In genomic region chr20:32443386-32443974, GRCh38 we compare ENCODE assay signal across 16 cellular contexts.
DNase-seq lines count a peak whose midpoint lies in the region; ATAC-seq and TF ChIP-seq lines count a peak whose summit lies in the region.
"Had no signal": no experiment of that assay in that cellular context is flagged by ENCODE, and none has a peak within 500 bp of the region (broad histone marks: within the 10 kb centered on the region; RNA-seq: fewer than 3 reads in every experiment).

No MANE protein-coding gene starts in this region.

- intact Hi-C loops in sciatic nerve (cut with DNase I), result loop anchor here (10.0 kb wide), 1 partner anchor 239 kb away; the partner anchor contains the start of genes PLAGL2 and POFUT1

- H2BK5ac ChIP-seq in mesendoderm (ENCODE audit: low read length), result no peak overlapping the region

- H2AK5ac ChIP-seq in mesendoderm (ENCODE audit: low read length), result no peak overlapping the region

- ATAC-seq in T-helper 17 cell, result peak; percentile 26
- ATAC-seq in sciatic nerve, result no peak
- ATAC-seq in HG02870 (IDR thresholded peaks at IDR 0.05; ENCODE audit: unreplicated experiment), result no peak
- ATAC-seq: foreskin keratinocyte had no signal

- no peak overlapping the region for H3K4me2 ChIP-seq in mesendoderm (ENCODE audit: low read length)

- no peak overlapping the region for H3K23ac ChIP-seq in mesendoderm (ENCODE audit: low read length)

- H3K79me2 ChIP-seq in mesendoderm (ENCODE audit: control insufficient read depth, insufficient read depth, low read length), result no peaks in the 10 kb centered on the region

- peaks cover 79% of the 10 kb centered on the region for H3K36me3 Mint-ChIP-seq in activated T-cell treated with anti-CD3 and anti-CD28 coated beads, Interleukin-2, amount 50 U/mL, for 24 hours (ENCODE audit: low read depth)
- H3K36me3 Mint-ChIP-seq in T-helper 17 cell (ENCODE audit: low read depth), result peaks cover 5% of the 10 kb centered on the region
- peaks cover 32% of the 10 kb centered on the region for H3K36me3 Mint-ChIP-seq in endothelial cell (ENCODE audit: low read depth, unreplicated experiment)
- H3K36me3 Mint-ChIP-seq in stimulated activated naive CD8-positive, alpha-beta T cell treated with anti-CD3 and anti-CD28 coated beads, Interleukin-15, Interleukin-2, amounts not matched to agents 100 ng/mL and 50 ng/mL, for 24 hours (ENCODE audit: low read depth), result peaks cover 50% of the 10 kb centered on the region

- H3K36me3 ChIP-seq in mesendoderm (ENCODE audit: control insufficient read depth, insufficient read depth, low read length), result no peaks in the 10 kb centered on the region

- no peak overlapping the region for H2BK15ac ChIP-seq in mesendoderm (replicated peaks; ENCODE audit: low read depth)

- H3K9me3 ChIP-seq in T-helper 17 cell (ENCODE audit: control insufficient read depth, low read length, poor library complexity, severe bottlenecking), result no peaks in the 10 kb centered on the region

- H3K27ac Mint-ChIP-seq in activated T-cell treated with anti-CD3 and anti-CD28 coated beads, Interleukin-2, amount 50 U/mL, for 24 hours, result peak overlapping the region; percentile 80
- H3K27ac Mint-ChIP-seq in T-helper 17 cell (peak overlapping the region; percentile 93), endothelial cell (ENCODE audit: unreplicated experiment) (peak overlapping the region; percentile 33)
- H3K27ac Mint-ChIP-seq in stimulated activated naive CD8-positive, alpha-beta T cell treated with anti-CD3 and anti-CD28 coated beads, Interleukin-15, Interleukin-2, amounts not matched to agents 100 ng/mL and 50 ng/mL, for 24 hours, result peak overlapping the region; percentile 33

- no peaks in the 10 kb centered on the region for H3K27me3 ChIP-seq in mesendoderm (ENCODE audit: insufficient read depth, low read length, poor library complexity)
- H3K27me3 ChIP-seq: foreskin keratinocyte had no signal

- peak; percentile 31 for DNase-seq in activated T-cell treated with anti-CD3 and anti-CD28 coated beads, Interleukin-2, amount 50 U/mL, for 24 hours
- DNase-seq in activated T-cell treated with anti-CD3 and anti-CD28 coated beads, Interleukin-2, amount 50 U/mL, for 1 hour, result no peak
- DNase-seq in T-helper 17 cell (no peak), endothelial cell (ENCODE audit: low spot score) (no peak), sciatic nerve (ENCODE audit: low spot score) (no peak), mesendoderm (no peak)
- DNase-seq: cortex of kidney, DMS79 treated with DMSO at 0.1 percent for 48 hours, foreskin keratinocyte, NCI-H1105 treated with DMSO at 0.1 percent for 48 hours, NCI-H510A treated with DMSO at 0.1 percent for 48 hours, SHP77 had no signal

- no peak overlapping the region for H3K4me3 ChIP-seq in mesendoderm (ENCODE audit: low read length)
- H3K4me3 ChIP-seq: skin epidermis had no signal

- H3K9me3 Mint-ChIP-seq in activated T-cell treated with anti-CD3 and anti-CD28 coated beads, Interleukin-2, amount 50 U/mL, for 24 hours, result no peaks in the 10 kb centered on the region
- no peaks in the 10 kb centered on the region for H3K9me3 Mint-ChIP-seq in endothelial cell (ENCODE audit: unreplicated experiment)
- no peaks in the 10 kb centered on the region for H3K9me3 Mint-ChIP-seq in stimulated activated naive CD8-positive, alpha-beta T cell treated with anti-CD3 and anti-CD28 coated beads, Interleukin-15, Interleukin-2, amounts not matched to agents 100 ng/mL and 50 ng/mL, for 24 hours

- peaks cover 6% of the 10 kb centered on the region for H3K4me1 ChIP-seq in mesendoderm (ENCODE audit: control insufficient read depth, low read depth, low read length)
- H3K4me1 ChIP-seq: foreskin keratinocyte had no signal

- H3K9ac ChIP-seq in mesendoderm (ENCODE audit: low read length), result no peak overlapping the region

- H3K4me1 Mint-ChIP-seq in activated T-cell treated with anti-CD3 and anti-CD28 coated beads, Interleukin-2, amount 50 U/mL, for 24 hours (ENCODE audit: low read depth), result peaks cover 46% of the 10 kb centered on the region
- H3K4me1 Mint-ChIP-seq in T-helper 17 cell, result peaks cover 33% of the 10 kb centered on the region
- peaks cover 63% of the 10 kb centered on the region for H3K4me1 Mint-ChIP-seq in endothelial cell (ENCODE audit: unreplicated experiment)
- H3K4me1 Mint-ChIP-seq in stimulated activated naive CD8-positive, alpha-beta T cell treated with anti-CD3 and anti-CD28 coated beads, Interleukin-15, Interleukin-2, amounts not matched to agents 100 ng/mL and 50 ng/mL, for 24 hours (ENCODE audit: low read depth), result peaks cover 47% of the 10 kb centered on the region

- no peak overlapping the region for H2BK120ac ChIP-seq in mesendoderm (ENCODE audit: low read depth, low read length)

- H3K4me3 Mint-ChIP-seq in activated T-cell treated with anti-CD3 and anti-CD28 coated beads, Interleukin-2, amount 50 U/mL, for 24 hours, result no peak overlapping the region
- H3K4me3 Mint-ChIP-seq in T-helper 17 cell (no peak overlapping the region), endothelial cell (ENCODE audit: unreplicated experiment) (no peak overlapping the region)
- H3K4me3 Mint-ChIP-seq in stimulated activated naive CD8-positive, alpha-beta T cell treated with anti-CD3 and anti-CD28 coated beads, Interleukin-15, Interleukin-2, amounts not matched to agents 100 ng/mL and 50 ng/mL, for 24 hours, result no peak overlapping the region

- H3K4ac ChIP-seq in mesendoderm (ENCODE audit: low read depth, low read length), result no peak overlapping the region

- no peak overlapping the region for H4K8ac ChIP-seq in mesendoderm (ENCODE audit: low read depth, low read length)

- no peaks in the 10 kb centered on the region for H3K27me3 Mint-ChIP-seq in activated T-cell treated with anti-CD3 and anti-CD28 coated beads, Interleukin-2, amount 50 U/mL, for 24 hours
- H3K27me3 Mint-ChIP-seq in T-helper 17 cell (no peaks in the 10 kb centered on the region), endothelial cell (ENCODE audit: unreplicated experiment) (peaks cover 21% of the 10 kb centered on the region)
- H3K27me3 Mint-ChIP-seq in stimulated activated naive CD8-positive, alpha-beta T cell treated with anti-CD3 and anti-CD28 coated beads, Interleukin-15, Interleukin-2, amounts not matched to agents 100 ng/mL and 50 ng/mL, for 24 hours, result no peaks in the 10 kb centered on the region

- H3K27ac ChIP-seq in mesendoderm (ENCODE audit: low read depth, low read length), result no peak overlapping the region
- H3K27ac ChIP-seq: foreskin keratinocyte, HL-60 had no signal

- WGBS in mesendoderm (ENCODE audit: extremely low coverage, insufficient coverage, low lambda C conversion rate), result 100% methylated on average over 1 of the region's 3 CpGs

- H4K5ac ChIP-seq in mesendoderm (ENCODE audit: low read length), result no peak overlapping the region

- H3K79me1 ChIP-seq in mesendoderm (ENCODE audit: low read length), result no peaks in the 10 kb centered on the region

- H3K18ac ChIP-seq in mesendoderm (ENCODE audit: low read length), result no peak overlapping the region

- H3K56ac ChIP-seq in mesendoderm (ENCODE audit: low read length), result no peak overlapping the region

- TF ChIP-seq CTCF in endothelial cell (IDR thresholded peaks at IDR 0.05; ENCODE audit: unreplicated experiment), result no peak

Comparison
In these comparisons a context has a peak if more than half of its experiments do, and no peak if none do; other contexts are left out.
1. H3K27ac Mint-ChIP-seq: peak in every context shown above with its lines; median percentile 93 in T-helper 17 cell; 80 in activated T-cell treated with anti-CD3 and anti-CD28 coated beads, Interleukin-2, amount 50 U/mL, for 24 hours; 33 in endothelial cell; 33 in stimulated activated naive CD8-positive, alpha-beta T cell treated with anti-CD3 and anti-CD28 coated beads, Interleukin-15, Interleukin-2, amounts not matched to agents 100 ng/mL and 50 ng/mL, for 24 hours.